11 cellular contexts compared by ENCODE assay signal in the genomic region with DNA sequence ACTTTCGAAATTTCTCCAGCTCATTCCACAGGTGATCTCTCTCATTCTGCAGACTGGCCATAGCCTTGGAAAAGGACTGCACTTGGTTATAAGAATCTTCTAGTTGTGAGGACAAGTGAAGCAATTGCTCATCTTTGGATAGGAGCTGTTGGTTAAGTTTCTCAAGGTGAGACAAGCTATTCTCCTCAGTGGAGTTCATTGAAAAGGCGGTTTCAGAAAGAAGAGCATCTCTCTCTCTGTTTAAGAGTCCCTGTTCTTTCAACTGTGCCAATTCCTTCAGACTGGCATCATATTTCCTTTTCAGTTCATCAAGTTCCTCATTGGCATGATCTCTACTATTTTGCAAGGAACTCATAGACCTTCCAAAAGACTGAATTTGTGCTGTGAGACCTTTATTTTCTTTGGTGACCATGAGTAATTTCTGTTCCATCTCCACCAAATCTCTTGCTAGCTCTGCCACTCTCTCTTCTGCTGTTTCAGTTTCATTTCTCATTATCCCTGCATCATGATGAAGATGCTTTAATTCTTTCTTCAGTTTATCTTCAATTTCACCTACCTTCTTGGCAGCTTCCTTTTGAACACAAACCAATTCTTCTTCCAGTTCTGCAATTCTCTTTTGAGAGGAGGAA. TPM values are rescaled to one million over a fixed set of nuclear protein-coding genes. Genes with fewer than 3 reads are reported as not detected.
A peak's percentile ranks its signal among the peaks of the same experiment; 100 is the strongest.
DNase-seq lines count a peak whose midpoint lies in the region; ATAC-seq and TF ChIP-seq lines count a peak whose summit lies in the region.
"Had no signal": no experiment of that assay in that cellular context is flagged by ENCODE, and none has a peak within 500 bp of the region (broad histone marks: within the 10 kb centered on the region; RNA-seq: fewer than 3 reads in every experiment).

No MANE protein-coding gene starts in this region.

- H3K4me1 ChIP-seq in osteoblast (ENCODE audit: insufficient read depth, low read length), result no peaks in the 10 kb centered on the region
- H3K4me1 ChIP-seq: neural progenitor cell had no signal

- H4K20me1 ChIP-seq in osteoblast (ENCODE audit: insufficient read depth, low read length), result peaks cover 2% of the 10 kb centered on the region

- H3K4me3 ChIP-seq in osteoblast (ENCODE audit: insufficient read depth, low read length), result no peak overlapping the region
- H3K4me3 ChIP-seq: neural progenitor cell had no signal

- H3K79me2 ChIP-seq in osteoblast (ENCODE audit: insufficient read depth, low read length), result peaks cover 2% of the 10 kb centered on the region

- H3K27ac ChIP-seq in osteoblast (ENCODE audit: low read depth, low read length), result no peak overlapping the region
- H3K27ac ChIP-seq: epithelial cell of prostate, neural progenitor cell had no signal

- DNase-seq in germinal center (ENCODE audit: low spot score) (peak; percentile 7), amniotic stem cell (lab: John Stamatoyannopoulos, UW) (no peak), NCI-H446 (lab: John Stamatoyannopoulos, UW) (no peak), osteoblast (ENCODE audit: insufficient read length, low spot score, missing footprints) (no peak)
- DNase-seq: DMS79 treated with DMSO at 0.1 percent for 48 hours, NCI-H187 treated with DMSO at 0.1 percent for 48 hours had no signal

- no peak overlapping the region for H2AFZ ChIP-seq in osteoblast (ENCODE audit: low read length)
- H2AFZ ChIP-seq: neural progenitor cell had no signal

- no peaks in the 10 kb centered on the region for H3K27me3 ChIP-seq in osteoblast (ENCODE audit: insufficient read depth, low read length)
- H3K27me3 ChIP-seq: neural progenitor cell had no signal

- H3K4me2 ChIP-seq in osteoblast (ENCODE audit: insufficient read depth, low read length), result no peak overlapping the region
- H3K4me2 ChIP-seq: neural progenitor cell had no signal

- TF ChIP-seq CTCF in osteoblast (IDR thresholded peaks at IDR 0.05; ENCODE audit: extremely low read depth, low read depth, low read length), result no peak

- ATAC-seq in GM18520 (IDR thresholded peaks at IDR 0.05; ENCODE audit: unreplicated experiment) (peak; percentile 49), GM21367 (IDR thresholded peaks at IDR 0.05; ENCODE audit: unreplicated experiment) (peak; percentile 74), HG03442 (IDR thresholded peaks at IDR 0.05; ENCODE audit: unreplicated experiment) (peak; percentile 73)

- H3K9me3 ChIP-seq in osteoblast (ENCODE audit: low read depth, low read length), result no peaks in the 10 kb centered on the region

- peaks cover 25% of the 10 kb centered on the region for H3K36me3 ChIP-seq in osteoblast (ENCODE audit: insufficient read depth, low read length)

RNA-seq across cellular contexts. Expression of a gene that starts 30.2 kb away (rescaled TPM):
- total RNA-seq in osteoblast, result 2.9 and 4.1 TPM in 2 replicates

RNA-seq across cellular contexts. Expression of a gene that starts 58.6 kb away (rescaled TPM):
- total RNA-seq in osteoblast, result 62.2 and 70.6 TPM in 2 replicates
